8 cellular contexts compared by ENCODE assay signal in genomic region chr20:10674684-10675455, GRCh38. TPM values are rescaled to one million over a fixed set of nuclear protein-coding genes. Genes with fewer than 3 reads are reported as not detected.
A peak's percentile ranks its signal among the peaks of the same experiment; 100 is the strongest.
DNase-seq lines count a peak whose midpoint lies in the region; ATAC-seq and TF ChIP-seq lines count a peak whose summit lies in the region.

No MANE protein-coding gene starts in this region.

- H3K9me3 ChIP-seq in OCI-LY1 (ENCODE audit: low read length) (no peaks in the 10 kb centered on the region), right cardiac atrium (ENCODE audit: control insufficient read depth, low read length) (no peaks in the 10 kb centered on the region)

- ATAC-seq in GM21515 (IDR thresholded peaks at IDR 0.05; ENCODE audit: unreplicated experiment) (peak; percentile 42), right cardiac atrium (peak; percentile 61 to 63)

- H3K4me2 ChIP-seq in OCI-LY1 (ENCODE audit: low read length) = peak overlapping the region; percentile 74

- H3K27ac ChIP-seq in OCI-LY1 (ENCODE audit: low read depth, low read length, poor library complexity, severe bottlenecking) (no peak overlapping the region), angular gyrus (ENCODE audit: low read depth, low read length) (peak overlapping the region; percentile 80), right cardiac atrium (ENCODE audit: low read length) (peak overlapping the region; percentile 81)

- no peaks in the 10 kb centered on the region for H3K9me3 Mint-ChIP-seq in progenitor cell of endocrine pancreas (ENCODE audit: low read depth)

- H3K9me2 ChIP-seq in OCI-LY1 (ENCODE audit: low read depth, low read length) = no peaks in the 10 kb centered on the region

- H3K4me3 ChIP-seq in OCI-LY1 (ENCODE audit: low read depth, low read length, poor library complexity, severe bottlenecking) = peak overlapping the region; percentile 66
- H3K4me3 ChIP-seq in right cardiac atrium (ENCODE audit: low read length) = peak overlapping the region; percentile 73

- no peaks in the 10 kb centered on the region for H3F3A ChIP-seq in OCI-LY1 (ENCODE audit: insufficient read depth, low read length)

- peaks cover 18% of the 10 kb centered on the region for H3K36me3 Mint-ChIP-seq in progenitor cell of endocrine pancreas (ENCODE audit: insufficient read depth)

- no peaks in the 10 kb centered on the region for H3K27me3 Mint-ChIP-seq in progenitor cell of endocrine pancreas

- DNase-seq in GM03348 (ENCODE audit: low spot score) (peak; percentile 91), HS-5 (ENCODE audit: low read depth) (peak; percentile 24), right cardiac atrium (peak; percentile 84 to 94 (median 93)), progenitor cell of endocrine pancreas (ENCODE audit: low spot score, unreplicated experiment) (peak; percentile 83), T-helper 9 cell (no peak)

- no peaks in the 10 kb centered on the region for H3K36me3 ChIP-seq in OCI-LY1 (ENCODE audit: insufficient read depth, low read length)

- 1% methylated on average over 38 of the region's 38 CpGs for WGBS in right cardiac atrium

- peak overlapping the region; percentile 92 for H3K27ac Mint-ChIP-seq in progenitor cell of endocrine pancreas

- peaks cover 32% of the 10 kb centered on the region for H3K4me1 Mint-ChIP-seq in progenitor cell of endocrine pancreas (ENCODE audit: low read depth)

- 0 out of 2 replicates have a peak overlapping the region, but pooled peaks have one; percentile 30 for H2AFZ ChIP-seq in OCI-LY1 (ENCODE audit: low read length)

- H3K27me3 ChIP-seq in OCI-LY1 (ENCODE audit: insufficient read depth, low read length) (no peaks in the 10 kb centered on the region; the same call in 1 of the 2 replicates), right cardiac atrium (ENCODE audit: control insufficient read depth, insufficient read depth) (no peaks in the 10 kb centered on the region)

- H3K9ac ChIP-seq in OCI-LY1 (ENCODE audit: low read length) = peak overlapping the region; percentile 59

- no peaks in the 10 kb centered on the region for H4K20me1 ChIP-seq in OCI-LY1 (ENCODE audit: insufficient read depth, low read length)

- H3K4me3 Mint-ChIP-seq in progenitor cell of endocrine pancreas (ENCODE audit: low read depth) = peak overlapping the region; percentile 80

- H3K4me1 ChIP-seq in OCI-LY1 (ENCODE audit: insufficient read depth, low read length, severe bottlenecking) (peaks cover 38% of the 10 kb centered on the region), right cardiac atrium (ENCODE audit: control insufficient read depth, insufficient read depth, low read length) (no peaks in the 10 kb centered on the region)

- intact Hi-C loops in right cardiac atrium (cut with DNase I) = loop anchor here in 3 of 4 donors (5.0 to 10.0 kb wide), 7 partner anchors 118 to 600 kb away; no protein-coding TSS in a partner anchor

- TF ChIP-seq CTCF in OCI-LY1 (IDR thresholded peaks at IDR 0.05; ENCODE audit: low read length) (peak; percentile 60), progenitor cell of endocrine pancreas (IDR thresholded peaks at IDR 0.05; ENCODE audit: unreplicated experiment) (peak; percentile 84)

- no peaks in the 10 kb centered on the region for H3K79me2 ChIP-seq in OCI-LY1 (ENCODE audit: insufficient read depth, low read length)

RNA-seq across cellular contexts. Expression of gene JAG1, which starts 1.1 kb away (rescaled TPM):
- total RNA-seq in right cardiac atrium (10 to 100 TPM; 23.2 to 33.6 (median 30.0) TPM), progenitor cell of endocrine pancreas (260 and 277 TPM in 2 replicates)
- 12.2 TPM for polyA plus RNA-seq in right cardiac atrium
